Comparison of ENCODE assay signal across 8 cellular contexts in the genomic region with DNA sequence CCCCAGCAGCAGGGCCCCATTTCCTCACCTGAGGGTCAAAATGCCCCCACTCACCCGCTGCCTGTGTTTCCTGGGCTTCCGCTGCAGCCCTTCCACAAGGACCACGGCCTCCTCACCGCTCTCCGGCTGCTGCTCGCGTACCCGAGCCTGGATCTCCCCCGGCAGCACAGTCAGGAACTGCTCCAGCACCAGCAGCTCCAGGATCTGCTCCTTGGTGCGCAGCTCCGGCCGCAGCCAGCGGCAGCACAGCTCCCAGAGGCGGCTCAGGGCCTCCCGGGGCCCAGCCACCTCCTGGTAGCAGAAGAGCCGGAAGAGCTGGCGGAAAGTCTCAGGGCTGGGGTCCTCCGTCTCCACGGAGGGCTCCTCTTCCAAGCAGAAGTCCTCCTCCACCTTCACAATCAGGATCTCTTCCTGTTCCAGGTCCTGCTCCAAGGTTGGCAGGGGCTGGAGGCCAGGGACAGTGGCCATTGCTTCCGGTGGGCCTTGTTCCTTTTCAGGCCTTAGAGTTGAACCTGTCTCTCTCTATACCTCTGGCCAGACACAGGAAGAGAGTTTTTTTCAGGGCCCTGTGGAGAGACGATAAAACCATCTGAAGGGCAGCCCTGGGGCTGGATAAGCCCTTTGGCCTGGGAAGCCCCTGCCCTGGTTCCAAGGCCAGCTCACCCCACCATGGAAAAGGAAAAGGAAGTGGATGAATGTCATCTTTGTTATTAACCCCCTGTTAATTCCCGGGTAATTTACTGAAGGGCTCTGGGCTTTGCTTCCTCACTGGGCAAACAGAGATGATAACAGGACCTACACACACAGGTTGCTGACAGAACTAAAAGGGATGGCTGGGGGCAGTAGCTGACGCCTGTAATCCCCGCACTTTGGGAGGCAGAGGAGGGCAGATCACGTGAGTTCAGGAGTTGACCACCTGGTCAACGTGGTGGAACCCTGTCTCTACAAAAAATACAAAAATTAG. TPM values are rescaled to one million over a fixed set of nuclear protein-coding genes. Genes with fewer than 3 reads are reported as not detected.
DNase-seq lines count a peak whose midpoint lies in the region; ATAC-seq and TF ChIP-seq lines count a peak whose summit lies in the region.

No MANE protein-coding gene starts in this region.

- H3K27ac Mint-ChIP-seq in stimulated activated naive CD8-positive, alpha-beta T cell treated with anti-CD3 and anti-CD28 coated beads, Interleukin-15, Interleukin-2, amounts not matched to agents 100 ng/mL and 50 ng/mL, for 24 hours: peak overlapping the region; percentile 85

- 84 to 86% methylated on average over 20 to 24 of the region's 26 CpGs for WGBS in mesodermal cell (ENCODE audit: insufficient coverage in 2 of 2), 2 experiments

- peaks cover 34% of the 10 kb centered on the region for H3K4me1 Mint-ChIP-seq in stimulated activated naive CD8-positive, alpha-beta T cell treated with anti-CD3 and anti-CD28 coated beads, Interleukin-15, Interleukin-2, amounts not matched to agents 100 ng/mL and 50 ng/mL, for 24 hours (ENCODE audit: low read depth)

- H3K4me3 ChIP-seq in breast epithelium (peak overlapping the region; percentile 83 to 93 (median 87)), mesodermal cell (ENCODE audit: extremely low read depth, insufficient read depth, low read length, poor library complexity, severe bottlenecking) (peak overlapping the region; percentile 92), vagina (peak overlapping the region; percentile 85 to 99)

- no peaks in the 10 kb centered on the region for H3K27me3 Mint-ChIP-seq in stimulated activated naive CD8-positive, alpha-beta T cell treated with anti-CD3 and anti-CD28 coated beads, Interleukin-15, Interleukin-2, amounts not matched to agents 100 ng/mL and 50 ng/mL, for 24 hours

- peaks cover 15% of the 10 kb centered on the region for H3K36me3 Mint-ChIP-seq in stimulated activated naive CD8-positive, alpha-beta T cell treated with anti-CD3 and anti-CD28 coated beads, Interleukin-15, Interleukin-2, amounts not matched to agents 100 ng/mL and 50 ng/mL, for 24 hours (ENCODE audit: low read depth)

- H3K4me1 ChIP-seq in breast epithelium (peaks cover 6 to 14% of the 10 kb centered on the region in 2 donors), mesodermal cell (ENCODE audit: control insufficient read depth, insufficient read depth, low read length, poor library complexity, severe bottlenecking) (peaks cover 11% of the 10 kb centered on the region), vagina (peaks cover 39% of the 10 kb centered on the region)

- H3K9me3 ChIP-seq in breast epithelium (no peaks in the 10 kb centered on the region), mesodermal cell (ENCODE audit: control insufficient read depth, low read length) (no peaks in the 10 kb centered on the region), vagina (no peaks in the 10 kb centered on the region)

- TF ChIP-seq CTCF in breast epithelium (IDR thresholded peaks at IDR 0.05) (no peak), vagina (IDR thresholded peaks at IDR 0.05) (no peak)

- no peaks in the 10 kb centered on the region for H3K9me3 Mint-ChIP-seq in stimulated activated naive CD8-positive, alpha-beta T cell treated with anti-CD3 and anti-CD28 coated beads, Interleukin-15, Interleukin-2, amounts not matched to agents 100 ng/mL and 50 ng/mL, for 24 hours

- no peak for DNase-seq in stimulated activated naive CD8-positive, alpha-beta T cell treated with anti-CD3 and anti-CD28 coated beads, Interleukin-15, Interleukin-2, amounts not matched to agents 100 U/mL and 50 U/mL, for 24 hours
- DNase-seq in breast epithelium (ENCODE audit: low spot score in 2 of 2): no peak
- DNase-seq in vagina (ENCODE audit: extremely low spot score in 2 of 2): no peak
- no peak for DNase-seq in NCI-H446 (lab: John Stamatoyannopoulos, UW)
- no peak for DNase-seq in SKM-1 treated with dmso at 0.1 percent for 144 hours (lab: John Stamatoyannopoulos, UW; ENCODE audit: unreplicated experiment)

- peak overlapping the region; percentile 85 for H3K4me3 Mint-ChIP-seq in stimulated activated naive CD8-positive, alpha-beta T cell treated with anti-CD3 and anti-CD28 coated beads, Interleukin-15, Interleukin-2, amounts not matched to agents 100 ng/mL and 50 ng/mL, for 24 hours

- H3K36me3 ChIP-seq in breast epithelium (peaks cover under 1% of the 10 kb centered on the region), mesodermal cell (ENCODE audit: control insufficient read depth, insufficient read depth, low read length) (peaks cover 43% of the 10 kb centered on the region), vagina (peaks cover 0 to 29% of the 10 kb centered on the region in 2 donors)

- no peak for ATAC-seq in stimulated activated naive CD8-positive, alpha-beta T cell treated with anti-CD3 and anti-CD28 coated beads, Interleukin-15, Interleukin-2, amounts not matched to agents 100 U/mL and 50 U/mL, for 24 hours
- no peak for ATAC-seq in HG03354 (IDR thresholded peaks at IDR 0.05; ENCODE audit: poor library complexity, severe bottlenecking, unreplicated experiment)

- no peak for TF ChIP-seq POLR2A in breast epithelium (IDR thresholded peaks at IDR 0.05)
- TF ChIP-seq POLR2A in vagina (IDR thresholded peaks at IDR 0.05): no peak

- intact Hi-C loops in breast epithelium (cut with DNase I; ENCODE audit: low total_unique reads) (no loop called here), vagina (cut with DNase I) (no loop called here)

- H3K27me3 ChIP-seq in breast epithelium (no peaks in the 10 kb centered on the region), vagina (no peaks in the 10 kb centered on the region)

- H3K27ac ChIP-seq in breast epithelium: peak overlapping the region in 1 of 2 donors; percentile 89
- H3K27ac ChIP-seq in mesodermal cell (ENCODE audit: low read depth, low read length, severe bottlenecking): no peak overlapping the region
- H3K27ac ChIP-seq in vagina: no peak overlapping the region

RNA-seq across cellular contexts. Expression of a gene that starts 1.2 kb away (rescaled TPM):
- 10 to 100 TPM in 2 of 3 donors, 1 to 10 TPM in 1; 8.2 to 17.0 (median 16.4) TPM for total RNA-seq in breast epithelium
- polyA plus RNA-seq in mesodermal cell (2013, experiment 1 of 2): 7.6 TPM
- 7.0 TPM for polyA plus RNA-seq in mesodermal cell (2013, experiment 2 of 2)
- 11.0 TPM for total RNA-seq in vagina

RNA-seq across cellular contexts. Expression of a gene that starts 22.4 kb away (rescaled TPM):
- not detected for total RNA-seq in breast epithelium
- not detected for polyA plus RNA-seq in mesodermal cell (2013, experiment 1 of 2)
- polyA plus RNA-seq in mesodermal cell (2013, experiment 2 of 2): not detected
- total RNA-seq in vagina: not detected

RNA-seq across cellular contexts. Expression of a gene that starts 29.4 kb away (rescaled TPM):
- total RNA-seq in breast epithelium (10 to 100 TPM in 2 of 3 donors, not detected in 1; 49.0 to 58.7 TPM), vagina (not detected)
- polyA plus RNA-seq in mesodermal cell (2013, experiment 1 of 2): not detected
- not detected for polyA plus RNA-seq in mesodermal cell (2013, experiment 2 of 2)

RNA-seq across cellular contexts. Expression of a gene that starts 31.5 kb away (rescaled TPM):
- total RNA-seq in breast epithelium: 1 to 10 TPM; 1.3 to 2.3 (median 1.8) TPM
- 0.26 TPM for polyA plus RNA-seq in mesodermal cell (2013, experiment 1 of 2)
- polyA plus RNA-seq in mesodermal cell (2013, experiment 2 of 2): 0.71 TPM
- not detected for total RNA-seq in vagina

RNA-seq across cellular contexts. Expression of a gene that starts 31.7 kb away (rescaled TPM):
- total RNA-seq in breast epithelium: 10 to 100 TPM; 12.6 to 33.1 (median 23.6) TPM
- polyA plus RNA-seq in mesodermal cell (2013, experiment 1 of 2): 12.9 TPM
- polyA plus RNA-seq in mesodermal cell (2013, experiment 2 of 2): 10.1 TPM
- 25.3 TPM for total RNA-seq in vagina
